11 cellular contexts compared by ENCODE assay signal in the genomic region with DNA sequence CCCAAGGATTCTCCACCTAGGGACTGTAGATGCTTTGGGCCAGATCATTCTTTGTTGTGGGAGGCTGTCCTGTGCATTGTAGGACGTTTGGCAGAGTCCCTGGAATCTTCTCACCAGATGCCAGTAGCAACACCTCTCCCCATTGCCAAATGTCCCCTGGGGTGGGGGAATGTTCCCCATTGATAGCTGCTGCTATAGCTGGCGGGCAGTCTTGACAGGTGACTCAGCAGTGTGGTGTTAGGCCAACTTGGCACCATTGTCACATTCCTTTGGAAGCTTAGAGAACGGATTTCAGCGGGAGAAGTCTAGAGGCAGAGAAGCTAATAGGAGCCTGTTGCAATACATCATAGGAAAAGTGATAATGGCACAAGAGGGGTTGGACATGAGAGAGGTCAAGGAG.
DNase-seq lines count a peak whose midpoint lies in the region; ATAC-seq and TF ChIP-seq lines count a peak whose summit lies in the region.
"Had no signal": no experiment of that assay in that cellular context is flagged by ENCODE, and none has a peak within 500 bp of the region (broad histone marks: within the 10 kb centered on the region; RNA-seq: fewer than 3 reads in every experiment).

No MANE protein-coding gene starts in this region.

- no peaks in the 10 kb centered on the region for H3K4me1 ChIP-seq in A673 (ENCODE audit: insufficient read depth, low read length, poor library complexity, severe bottlenecking)
- H3K4me1 ChIP-seq: BE2C had no signal

- ATAC-seq in GM19397 (IDR thresholded peaks at IDR 0.05; ENCODE audit: unreplicated experiment), result no peak
- ATAC-seq: stimulated activated effector memory CD8-positive, alpha-beta T cell treated with anti-CD3 and anti-CD28 coated beads, Interleukin-12 subunit alpha, Interleukin-12 subunit beta, amount 100 ng/mL, for 72 hours had no signal

- H3K27me3 ChIP-seq in A673 (replicated peaks; ENCODE audit: insufficient read depth, low read depth, low read length, poor library complexity), result no peaks in the 10 kb centered on the region
- H3K27me3 ChIP-seq: BE2C had no signal

- no peak overlapping the region for H3K27ac Mint-ChIP-seq in osteocyte (ENCODE audit: unreplicated experiment)
- H3K27ac Mint-ChIP-seq in activated T-cell treated with anti-CD3 and anti-CD28 coated beads, Interleukin-2, amount 50 U/mL, for 24 hours, result no peak overlapping the region
- H3K27ac Mint-ChIP-seq: stimulated activated effector memory CD8-positive, alpha-beta T cell treated with anti-CD3 and anti-CD28 coated beads, Interleukin-12 subunit alpha, Interleukin-12 subunit beta, amount 100 ng/mL, for 72 hours had no signal

- POLR2A ChIA-PET in RWPE1 (lab: Yijun Ruan, JAX; ENCODE audit: low non-redundant PET), result no interaction called here
- POLR2A ChIA-PET in A673 (lab: Charles Lee; ENCODE audit: low non-redundant PET), result no interaction called here

- H3K27ac ChIP-seq in RWPE1 (peak overlapping the region; percentile 51), A673 (ENCODE audit: low read depth, low read length, poor library complexity, severe bottlenecking) (no peak overlapping the region)
- H3K27ac ChIP-seq: SK-N-MC had no signal

- no peaks in the 10 kb centered on the region for H3K27me3 Mint-ChIP-seq in osteocyte (ENCODE audit: unreplicated experiment)
- H3K27me3 Mint-ChIP-seq in activated T-cell treated with anti-CD3 and anti-CD28 coated beads, Interleukin-2, amount 50 U/mL, for 24 hours, result peaks cover 2% of the 10 kb centered on the region

- no peaks in the 10 kb centered on the region for H3K9me3 ChIP-seq in A673 (ENCODE audit: low read depth, low read length, poor library complexity, severe bottlenecking)
- H3K9me3 ChIP-seq: BE2C had no signal

- DNase-seq in Ammon's horn (ENCODE audit: low spot score), result peak; percentile 67
- peak; percentile 58 for DNase-seq in RWPE1 (ENCODE audit: low spot score)
- DNase-seq in fibroblast of pulmonary artery (ENCODE audit: low read depth), result peak; percentile 17
- peak; percentile 49 for DNase-seq in osteocyte (ENCODE audit: extremely low spot score, unreplicated experiment)
- no peak for DNase-seq in activated T-cell treated with anti-CD3 and anti-CD28 coated beads, Interleukin-2, amount 50 U/mL, for 24 hours
- DNase-seq in A673 (ENCODE audit: low spot score), result no peak
- no peak for DNase-seq in activated T-cell treated with anti-CD3 and anti-CD28 coated beads, Interleukin-2, amount 50 U/mL, for 1 hour
- DNase-seq: BE2C had no signal

- H3K9me3 Mint-ChIP-seq in osteocyte (ENCODE audit: unreplicated experiment), result peaks cover 26% of the 10 kb centered on the region
- no peaks in the 10 kb centered on the region for H3K9me3 Mint-ChIP-seq in activated T-cell treated with anti-CD3 and anti-CD28 coated beads, Interleukin-2, amount 50 U/mL, for 24 hours
- H3K9me3 Mint-ChIP-seq: stimulated activated effector memory CD8-positive, alpha-beta T cell treated with anti-CD3 and anti-CD28 coated beads, Interleukin-12 subunit alpha, Interleukin-12 subunit beta, amount 100 ng/mL, for 72 hours had no signal

- BruUV-seq in A673 (replicated peaks; lab: Mats Ljungman, UMichigan), result no TSS peak

- TF ChIP-seq CTCF in RWPE1 (conservative IDR thresholded peaks at IDR 0.05; ENCODE audit: low read depth) (no peak), fibroblast of pulmonary artery (IDR thresholded peaks at IDR 0.05; ENCODE audit: low read length, missing control alignments) (no peak), osteocyte (IDR thresholded peaks at IDR 0.05) (no peak), A673 (conservative IDR thresholded peaks at IDR 0.05; ENCODE audit: low read depth, low read length) (no peak)

- H3K4me1 Mint-ChIP-seq in osteocyte (ENCODE audit: unreplicated experiment), result no peaks in the 10 kb centered on the region
- no peaks in the 10 kb centered on the region for H3K4me1 Mint-ChIP-seq in activated T-cell treated with anti-CD3 and anti-CD28 coated beads, Interleukin-2, amount 50 U/mL, for 24 hours (ENCODE audit: low read depth)
- H3K4me1 Mint-ChIP-seq: stimulated activated effector memory CD8-positive, alpha-beta T cell treated with anti-CD3 and anti-CD28 coated beads, Interleukin-12 subunit alpha, Interleukin-12 subunit beta, amount 100 ng/mL, for 72 hours had no signal

- no peak overlapping the region for H3K4me3 ChIP-seq in fibroblast of pulmonary artery (replicated peaks; ENCODE audit: low read depth, low read length)
- H3K4me3 ChIP-seq in A673 (ENCODE audit: low read depth, low read length, poor library complexity, severe bottlenecking), result no peak overlapping the region
- H3K4me3 ChIP-seq: SK-N-MC had no signal

- no peak overlapping the region for H3K4me3 Mint-ChIP-seq in osteocyte (ENCODE audit: unreplicated experiment)
- no peak overlapping the region for H3K4me3 Mint-ChIP-seq in activated T-cell treated with anti-CD3 and anti-CD28 coated beads, Interleukin-2, amount 50 U/mL, for 24 hours
- H3K4me3 Mint-ChIP-seq: stimulated activated effector memory CD8-positive, alpha-beta T cell treated with anti-CD3 and anti-CD28 coated beads, Interleukin-12 subunit alpha, Interleukin-12 subunit beta, amount 100 ng/mL, for 72 hours had no signal

- intact Hi-C loops in A673 (cut with micrococcal nuclease; ENCODE audit: unreplicated experiment), result no loop called here

- no peaks in the 10 kb centered on the region for H3K36me3 ChIP-seq in A673 (ENCODE audit: insufficient read depth, low read length, poor library complexity, severe bottlenecking)
- H3K36me3 ChIP-seq: BE2C had no signal

- H3K36me3 Mint-ChIP-seq in osteocyte (ENCODE audit: unreplicated experiment), result no peaks in the 10 kb centered on the region
- H3K36me3 Mint-ChIP-seq in activated T-cell treated with anti-CD3 and anti-CD28 coated beads, Interleukin-2, amount 50 U/mL, for 24 hours (ENCODE audit: low read depth), result no peaks in the 10 kb centered on the region
- H3K36me3 Mint-ChIP-seq: stimulated activated effector memory CD8-positive, alpha-beta T cell treated with anti-CD3 and anti-CD28 coated beads, Interleukin-12 subunit alpha, Interleukin-12 subunit beta, amount 100 ng/mL, for 72 hours had no signal

- CTCF ChIA-PET in RWPE1 (lab: Yijun Ruan, JAX) (no interaction called here), A673 (lab: Charles Lee) (no interaction called here)

Comparison
In these comparisons a context has a peak if more than half of its experiments do, and no peak if none do; other contexts are left out.
1. DNase-seq: peak in Ammon's horn (single experiment), RWPE1 (single experiment), fibroblast of pulmonary artery (single experiment) and osteocyte (single experiment); none in activated T-cell treated with anti-CD3 and anti-CD28 coated beads, Interleukin-2, amount 50 U/mL, for 24 hours (single experiment), A673 (single experiment) and activated T-cell treated with anti-CD3 and anti-CD28 coated beads, Interleukin-2, amount 50 U/mL, for 1 hour (single experiment).